Comparison of ENCODE assay signal across 1 cellular context in genomic region chr6:15577550-15578171, GRCh38.
TF ChIP-seq lines count a peak whose summit lies in the region.

No MANE protein-coding gene starts in this region.

TF ChIP-seq in H1, 55 proteins besides CTCF, POLR2A, EP300 and RAD21:
- TF ChIP-seq GTF2F1 (IDR thresholded peaks at IDR 0.05; ENCODE audit: borderline replicate concordance, low read depth, low read length) = no peak
- no peak for TF ChIP-seq RNF2 (IDR thresholded peaks at IDR 0.05; ENCODE audit: borderline replicate concordance, low read depth, low read length, missing control alignments, poor library complexity, severe bottlenecking)
- no peak for TF ChIP-seq JUND (IDR thresholded peaks at IDR 0.05; ENCODE audit: low read length)
- TF ChIP-seq KDM5A (IDR thresholded peaks at IDR 0.05; ENCODE audit: low read length) = no peak
- TF ChIP-seq CHD1 (IDR thresholded peaks at IDR 0.05; ENCODE audit: low read depth, low read length) = no peak
- no peak for TF ChIP-seq EZH2 (IDR thresholded peaks at IDR 0.05; ENCODE audit: low read depth, low read length, severe bottlenecking)
- TF ChIP-seq KDM1A (IDR thresholded peaks at IDR 0.05; ENCODE audit: borderline replicate concordance, low read length) = no peak
- no peak for TF ChIP-seq TAF7 (optimal IDR thresholded peaks at IDR 0.05; ENCODE audit: borderline replicate concordance, low read depth, low read length)
- TF ChIP-seq TCF12 (IDR thresholded peaks at IDR 0.05; ENCODE audit: low read depth, low read length) = no peak
- TF ChIP-seq MAX (IDR thresholded peaks at IDR 0.05) = no peak
- no peak for TF ChIP-seq USF2 (IDR thresholded peaks at IDR 0.05; ENCODE audit: low read length)
- no peak for TF ChIP-seq SIRT6 (IDR thresholded peaks at IDR 0.05; ENCODE audit: low read length)
- no peak for TF ChIP-seq HDAC6 (IDR thresholded peaks at IDR 0.05; ENCODE audit: low read depth, low read length)
- no peak for TF ChIP-seq KDM4A (IDR thresholded peaks at IDR 0.05; ENCODE audit: low read depth, low read length, severe bottlenecking)
- no peak for TF ChIP-seq TBP (IDR thresholded peaks at IDR 0.05; ENCODE audit: low read depth, low read length)
- no peak for TF ChIP-seq GABPA (IDR thresholded peaks at IDR 0.05; ENCODE audit: borderline replicate concordance, insufficient read depth, low read length)
